Comparison of ENCODE assay signal across 18 cellular contexts in the genomic region with DNA sequence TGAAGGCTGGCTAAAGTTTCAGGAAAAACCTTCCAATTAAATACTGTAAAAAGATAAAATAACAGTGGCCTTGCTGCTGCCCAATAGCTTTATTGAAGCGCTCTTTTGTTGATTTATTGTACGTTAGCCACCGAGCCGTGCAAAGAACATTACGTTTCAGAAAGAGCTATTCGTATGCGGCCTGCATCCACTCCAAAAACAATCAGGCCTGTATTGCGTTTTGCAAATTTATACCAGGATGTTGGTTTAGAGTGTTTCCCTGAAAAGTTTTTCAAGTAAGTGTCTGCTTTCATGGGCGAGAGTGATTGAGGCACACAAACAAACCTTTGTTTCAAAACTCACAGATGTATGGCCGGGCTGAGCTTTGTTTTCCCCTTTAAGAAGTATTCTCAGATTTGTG.
DNase-seq lines count a peak whose midpoint lies in the region; ATAC-seq and TF ChIP-seq lines count a peak whose summit lies in the region.
"Had no signal": no experiment of that assay in that cellular context is flagged by ENCODE, and none has a peak within 500 bp of the region (broad histone marks: within the 10 kb centered on the region; RNA-seq: fewer than 3 reads in every experiment).

No MANE protein-coding gene starts in this region.

- peak; percentile 60 for DNase-seq in NCI-H1092 (lab: John Stamatoyannopoulos, UW)
- peak; percentile 49 for DNase-seq in SK-MEL-5 (ENCODE audit: low read depth, low spot score)
- peak; percentile 22 for DNase-seq in islet precursor cell
- no peak for DNase-seq in heart left ventricle
- no peak for DNase-seq in retina
- DNase-seq: activated CD8-positive, alpha-beta T cell treated with anti-CD3 and anti-CD28 coated beads, Interleukin-2, amount 10 ng/mL, durations not matched to agents 7 days and 5 days; activated gamma-delta T cell treated with Interleukin-2 at 50 U/mL for 16 hours; CD8-positive, alpha-beta T cell; NCI-H1417; NCI-H2081 treated with DMSO at 0.1 percent for 48 hours; NCI-H526 treated with DMSO at 0.1 percent for 48 hours; psoas muscle; small intestine; stimulated activated naive B cell treated with anti-CD40 and anti-IgM and Interleukin-4, amounts not matched to agents 10 μg/mL and 1 μg/mL and 100 μg/mL, for 72 hours; T1000 had no signal

- H3K27ac ChIP-seq in temporal lobe (ENCODE audit: low read depth, low read length) (peak overlapping the region; percentile 73), heart left ventricle (no peak overlapping the region)
- H3K27ac ChIP-seq: psoas muscle had no signal

- no peak for TF ChIP-seq POLR2A in heart left ventricle (IDR thresholded peaks at IDR 0.05)

- no peaks in the 10 kb centered on the region for H3K4me1 ChIP-seq in heart left ventricle
- H3K4me1 ChIP-seq: psoas muscle had no signal

- WGBS in heart left ventricle, 4 donors = 66 to 74% (median 70%) methylated on average over 10 of the region's 10 CpGs

- H3K9me3 ChIP-seq in heart left ventricle = no peaks in the 10 kb centered on the region
- H3K9me3 ChIP-seq: psoas muscle had no signal

- H3K27me3 ChIP-seq in heart left ventricle = peaks cover 0 to 49% (median 0%) of the 10 kb centered on the region in 9 donors

- intact Hi-C loops in heart left ventricle (cut with DNase I) = no loop called here

- H3K4me3 ChIP-seq in heart left ventricle = no peak overlapping the region
- H3K4me3 ChIP-seq: psoas muscle had no signal

- ATAC-seq in heart left ventricle (no peak), GM18861 (IDR thresholded peaks at IDR 0.05; ENCODE audit: unreplicated experiment) (no peak)
- ATAC-seq: activated CD8-positive, alpha-beta T cell treated with anti-CD3 and anti-CD28 coated beads, Interleukin-2, amount 10 ng/mL, durations not matched to agents 7 days and 5 days; CD8-positive, alpha-beta T cell; HepG2; psoas muscle; stimulated activated naive B cell treated with anti-CD40 and anti-IgM and Interleukin-4, amounts not matched to agents 10 μg/mL and 1 μg/mL and 100 μg/mL, for 72 hours had no signal

- TF ChIP-seq CTCF in heart left ventricle (IDR thresholded peaks at IDR 0.05) = no peak

- no peaks in the 10 kb centered on the region for H3K36me3 ChIP-seq in heart left ventricle

- in situ Hi-C loops in SK-MEL-5 (cut with HindIII; ENCODE audit: low pct_unique_long_range_greater_than_20kb, low sequenced_read_pairs) = no loop called here

Comparison
In these comparisons a context has a peak if more than half of its experiments do, and no peak if none do; other contexts are left out.
1. DNase-seq: peak in NCI-H1092 (single experiment), SK-MEL-5 (single experiment) and islet precursor cell (single experiment); none in heart left ventricle (0 of 5) and retina (single experiment).